ENCODE assay signal across 2 cellular contexts in the genomic region with DNA sequence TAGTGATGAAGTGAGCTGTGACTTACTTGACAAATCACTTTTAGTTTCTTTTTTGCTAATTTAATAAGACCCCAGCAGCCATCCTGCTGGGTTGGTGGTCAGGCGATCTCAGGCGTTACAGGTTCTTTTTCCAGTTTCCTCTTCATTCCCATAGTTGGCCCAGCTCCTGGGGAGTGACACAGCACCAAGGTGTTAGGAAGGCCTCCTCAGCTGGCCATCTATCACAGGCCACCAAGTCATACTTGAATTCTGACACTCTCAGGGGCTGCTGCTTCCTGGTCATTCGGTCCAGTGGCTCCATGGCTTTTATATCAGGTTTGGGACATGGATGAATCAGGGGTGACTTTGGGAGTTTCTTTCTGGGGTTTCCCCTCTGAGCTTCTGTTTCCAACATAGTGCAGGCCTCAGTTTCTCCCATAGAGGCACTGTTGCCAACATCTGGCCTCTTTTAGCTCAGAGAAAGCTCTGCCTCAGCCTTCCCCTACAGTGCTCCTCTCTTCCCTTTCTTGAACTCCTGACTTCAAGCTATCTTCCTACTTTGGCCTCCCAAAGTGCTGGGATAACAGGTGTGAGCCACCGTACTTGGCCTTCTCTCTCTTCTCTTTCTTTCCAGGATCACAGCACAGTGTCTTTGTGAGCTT.
TF ChIP-seq lines count a peak whose summit lies in the region.

No MANE protein-coding gene starts in this region.

TF ChIP-seq in HCT116, 20 proteins besides CTCF, POLR2A, EP300 and RAD21:
- no peak for TF ChIP-seq EGR1 (IDR thresholded peaks at IDR 0.05; ENCODE audit: low read depth)
- TF ChIP-seq, protein P1, sequence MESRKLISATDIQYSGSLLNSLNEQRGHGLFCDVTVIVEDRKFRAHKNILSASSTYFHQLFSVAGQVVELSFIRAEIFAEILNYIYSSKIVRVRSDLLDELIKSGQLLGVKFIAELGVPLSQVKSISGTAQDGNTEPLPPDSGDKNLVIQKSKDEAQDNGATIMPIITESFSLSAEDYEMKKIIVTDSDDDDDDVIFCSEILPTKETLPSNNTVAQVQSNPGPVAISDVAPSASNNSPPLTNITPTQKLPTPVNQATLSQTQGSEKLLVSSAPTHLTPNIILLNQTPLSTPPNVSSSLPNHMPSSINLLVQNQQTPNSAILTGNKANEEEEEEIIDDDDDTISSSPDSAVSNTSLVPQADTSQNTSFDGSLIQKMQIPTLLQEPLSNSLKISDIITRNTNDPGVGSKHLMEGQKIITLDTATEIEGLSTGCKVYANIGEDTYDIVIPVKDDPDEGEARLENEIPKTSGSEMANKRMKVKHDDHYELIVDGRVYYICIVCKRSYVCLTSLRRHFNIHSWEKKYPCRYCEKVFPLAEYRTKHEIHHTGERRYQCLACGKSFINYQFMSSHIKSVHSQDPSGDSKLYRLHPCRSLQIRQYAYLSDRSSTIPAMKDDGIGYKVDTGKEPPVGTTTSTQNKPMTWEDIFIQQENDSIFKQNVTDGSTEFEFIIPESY (IDR thresholded peaks at IDR 0.05; ENCODE audit: extremely low read depth, insufficient replicate concordance, low read length), result no peak
- TF ChIP-seq TCF7L2 (IDR thresholded peaks at IDR 0.05; ENCODE audit: borderline replicate concordance, extremely low read depth, insufficient read depth, insufficient read length), result no peak
- TF ChIP-seq, protein P2, sequence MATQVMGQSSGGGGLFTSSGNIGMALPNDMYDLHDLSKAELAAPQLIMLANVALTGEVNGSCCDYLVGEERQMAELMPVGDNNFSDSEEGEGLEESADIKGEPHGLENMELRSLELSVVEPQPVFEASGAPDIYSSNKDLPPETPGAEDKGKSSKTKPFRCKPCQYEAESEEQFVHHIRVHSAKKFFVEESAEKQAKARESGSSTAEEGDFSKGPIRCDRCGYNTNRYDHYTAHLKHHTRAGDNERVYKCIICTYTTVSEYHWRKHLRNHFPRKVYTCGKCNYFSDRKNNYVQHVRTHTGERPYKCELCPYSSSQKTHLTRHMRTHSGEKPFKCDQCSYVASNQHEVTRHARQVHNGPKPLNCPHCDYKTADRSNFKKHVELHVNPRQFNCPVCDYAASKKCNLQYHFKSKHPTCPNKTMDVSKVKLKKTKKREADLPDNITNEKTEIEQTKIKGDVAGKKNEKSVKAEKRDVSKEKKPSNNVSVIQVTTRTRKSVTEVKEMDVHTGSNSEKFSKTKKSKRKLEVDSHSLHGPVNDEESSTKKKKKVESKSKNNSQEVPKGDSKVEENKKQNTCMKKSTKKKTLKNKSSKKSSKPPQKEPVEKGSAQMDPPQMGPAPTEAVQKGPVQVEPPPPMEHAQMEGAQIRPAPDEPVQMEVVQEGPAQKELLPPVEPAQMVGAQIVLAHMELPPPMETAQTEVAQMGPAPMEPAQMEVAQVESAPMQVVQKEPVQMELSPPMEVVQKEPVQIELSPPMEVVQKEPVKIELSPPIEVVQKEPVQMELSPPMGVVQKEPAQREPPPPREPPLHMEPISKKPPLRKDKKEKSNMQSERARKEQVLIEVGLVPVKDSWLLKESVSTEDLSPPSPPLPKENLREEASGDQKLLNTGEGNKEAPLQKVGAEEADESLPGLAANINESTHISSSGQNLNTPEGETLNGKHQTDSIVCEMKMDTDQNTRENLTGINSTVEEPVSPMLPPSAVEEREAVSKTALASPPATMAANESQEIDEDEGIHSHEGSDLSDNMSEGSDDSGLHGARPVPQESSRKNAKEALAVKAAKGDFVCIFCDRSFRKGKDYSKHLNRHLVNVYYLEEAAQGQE (IDR thresholded peaks at IDR 0.05; ENCODE audit: low read depth), result no peak
- TF ChIP-seq SP1 (IDR thresholded peaks at IDR 0.05; ENCODE audit: low read depth), result no peak

TF ChIP-seq in GM12878, 131 proteins besides CTCF, POLR2A, EP300 and RAD21:
- TF ChIP-seq IKZF1 (conservative IDR thresholded peaks at IDR 0.05) (peak; percentile 62; the same call in 1 of the 2 replicates), PAX5 (IDR thresholded peaks at IDR 0.05; ENCODE audit: borderline replicate concordance, low read depth, low read length) (no peak), SMC3 (IDR thresholded peaks at IDR 0.05; ENCODE audit: borderline replicate concordance, low read length) (no peak), GATAD2B (conservative IDR thresholded peaks at IDR 0.05; ENCODE audit: low read depth) (no peak), IKZF2 (IDR thresholded peaks at IDR 0.05) (peak; percentile 63 to 69)
- TF ChIP-seq, protein P3, sequence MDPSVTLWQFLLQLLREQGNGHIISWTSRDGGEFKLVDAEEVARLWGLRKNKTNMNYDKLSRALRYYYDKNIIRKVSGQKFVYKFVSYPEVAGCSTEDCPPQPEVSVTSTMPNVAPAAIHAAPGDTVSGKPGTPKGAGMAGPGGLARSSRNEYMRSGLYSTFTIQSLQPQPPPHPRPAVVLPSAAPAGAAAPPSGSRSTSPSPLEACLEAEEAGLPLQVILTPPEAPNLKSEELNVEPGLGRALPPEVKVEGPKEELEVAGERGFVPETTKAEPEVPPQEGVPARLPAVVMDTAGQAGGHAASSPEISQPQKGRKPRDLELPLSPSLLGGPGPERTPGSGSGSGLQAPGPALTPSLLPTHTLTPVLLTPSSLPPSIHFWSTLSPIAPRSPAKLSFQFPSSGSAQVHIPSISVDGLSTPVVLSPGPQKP (IDR thresholded peaks at IDR 0.05; ENCODE audit: low read depth, low read length), result no peak
- TF ChIP-seq, protein P4, sequence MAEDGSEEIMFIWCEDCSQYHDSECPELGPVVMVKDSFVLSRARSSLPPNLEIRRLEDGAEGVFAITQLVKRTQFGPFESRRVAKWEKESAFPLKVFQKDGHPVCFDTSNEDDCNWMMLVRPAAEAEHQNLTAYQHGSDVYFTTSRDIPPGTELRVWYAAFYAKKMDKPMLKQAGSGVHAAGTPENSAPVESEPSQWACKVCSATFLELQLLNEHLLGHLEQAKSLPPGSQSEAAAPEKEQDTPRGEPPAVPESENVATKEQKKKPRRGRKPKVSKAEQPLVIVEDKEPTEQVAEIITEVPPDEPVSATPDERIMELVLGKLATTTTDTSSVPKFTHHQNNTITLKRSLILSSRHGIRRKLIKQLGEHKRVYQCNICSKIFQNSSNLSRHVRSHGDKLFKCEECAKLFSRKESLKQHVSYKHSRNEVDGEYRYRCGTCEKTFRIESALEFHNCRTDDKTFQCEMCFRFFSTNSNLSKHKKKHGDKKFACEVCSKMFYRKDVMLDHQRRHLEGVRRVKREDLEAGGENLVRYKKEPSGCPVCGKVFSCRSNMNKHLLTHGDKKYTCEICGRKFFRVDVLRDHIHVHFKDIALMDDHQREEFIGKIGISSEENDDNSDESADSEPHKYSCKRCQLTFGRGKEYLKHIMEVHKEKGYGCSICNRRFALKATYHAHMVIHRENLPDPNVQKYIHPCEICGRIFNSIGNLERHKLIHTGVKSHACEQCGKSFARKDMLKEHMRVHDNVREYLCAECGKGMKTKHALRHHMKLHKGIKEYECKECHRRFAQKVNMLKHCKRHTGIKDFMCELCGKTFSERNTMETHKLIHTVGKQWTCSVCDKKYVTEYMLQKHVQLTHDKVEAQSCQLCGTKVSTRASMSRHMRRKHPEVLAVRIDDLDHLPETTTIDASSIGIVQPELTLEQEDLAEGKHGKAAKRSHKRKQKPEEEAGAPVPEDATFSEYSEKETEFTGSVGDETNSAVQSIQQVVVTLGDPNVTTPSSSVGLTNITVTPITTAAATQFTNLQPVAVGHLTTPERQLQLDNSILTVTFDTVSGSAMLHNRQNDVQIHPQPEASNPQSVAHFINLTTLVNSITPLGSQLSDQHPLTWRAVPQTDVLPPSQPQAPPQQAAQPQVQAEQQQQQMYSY (CRISPR knock-in tag; IDR thresholded peaks at IDR 0.05), result no peak
